9 cellular contexts compared by ENCODE assay signal in genomic region chr11:94885133-94885532, GRCh38.
A peak's percentile ranks its signal among the peaks of the same experiment; 100 is the strongest.
DNase-seq lines count a peak whose midpoint lies in the region; ATAC-seq, FAIRE-seq and TF ChIP-seq lines count a peak whose summit lies in the region.
"Had no signal": no experiment of that assay in that cellular context is flagged by ENCODE, and none has a peak within 500 bp of the region (broad histone marks: within the 10 kb centered on the region; RNA-seq: fewer than 3 reads in every experiment).

No MANE protein-coding gene starts in this region.

- intact Hi-C loops in Caco-2 (cut with micrococcal nuclease; ENCODE audit: unreplicated experiment): no loop called here

- H3K4me3 Mint-ChIP-seq in Caco-2 (ENCODE audit: unreplicated experiment): no peak overlapping the region

- H3K27ac Mint-ChIP-seq in Caco-2 (ENCODE audit: unreplicated experiment): no peak overlapping the region

- H3K9me3 ChIP-seq in Caco-2: 0 out of 2 replicates have a peak, but pooled peaks cover 3% of the 10 kb centered on the region

- H3K36me3 ChIP-seq in bronchial epithelial cell (ENCODE audit: control insufficient read depth, insufficient read depth, low read length): peaks cover 1% of the 10 kb centered on the region
- H3K36me3 ChIP-seq in Caco-2 (ENCODE audit: control insufficient read depth, insufficient read depth, low read length): no peaks in the 10 kb centered on the region

- DNase-seq in DMS53 treated with DMSO at 0.1 percent for 48 hours (lab: John Stamatoyannopoulos, UW; ENCODE audit: unreplicated experiment) (peak; percentile 95), bronchial epithelial cell (ENCODE audit: low read depth) (peak; percentile 89), Caco-2 (no peak), UCSD-AML1 (lab: John Stamatoyannopoulos, UW; ENCODE audit: unreplicated experiment) (no peak), mucosa of gallbladder (ENCODE audit: low spot score) (no peak)
- DNase-seq in activated CD4-positive, CD25-positive, alpha-beta regulatory T cell treated with anti-CD3 and anti-CD28 coated beads, Interleukin-2, amount 50 U/mL, for 72 hours: no peak
- DNase-seq: glutamatergic neuron had no signal

- no peaks in the 10 kb centered on the region for H3K4me1 ChIP-seq in Caco-2

- H3K36me3 Mint-ChIP-seq in Caco-2 (ENCODE audit: insufficient read depth, unreplicated experiment): peaks cover 32% of the 10 kb centered on the region

- H3K27me3 ChIP-seq in bronchial epithelial cell (ENCODE audit: control insufficient read depth, insufficient read depth, low read length) (no peaks in the 10 kb centered on the region), Caco-2 (replicated peaks; ENCODE audit: control insufficient read depth, insufficient read depth, low read length) (no peaks in the 10 kb centered on the region)

- CTCF ChIA-PET in Caco-2 (lab: Charles Lee): interaction anchor here (0.6 kb wide), 1 partner anchor 29 kb away, joined by 3 read pairs; no protein-coding TSS in a partner anchor

- H3K4me1 Mint-ChIP-seq in Caco-2 (ENCODE audit: low read depth, unreplicated experiment): no peaks in the 10 kb centered on the region

- H3K4me3 ChIP-seq in bronchial epithelial cell (ENCODE audit: low read depth, low read length): no peak overlapping the region
- H3K4me3 ChIP-seq in Caco-2 (ENCODE audit: low read depth, low read length): no peak overlapping the region

- peak; percentile 86 for ATAC-seq in GM21447 (IDR thresholded peaks at IDR 0.05; ENCODE audit: unreplicated experiment)
- ATAC-seq in HG03558 (IDR thresholded peaks at IDR 0.05; ENCODE audit: extremely low read depth, unreplicated experiment): peak; percentile 50

- no peak for FAIRE-seq in bronchial epithelial cell (lab: Jason Lieb, UNC)

- no TSS peak for BruUV-seq in Caco-2 (replicated peaks; lab: Mats Ljungman, UMichigan)

- TF ChIP-seq CTCF in bronchial epithelial cell (IDR thresholded peaks at IDR 0.05; ENCODE audit: insufficient read depth, low read length, severe bottlenecking) (no peak), Caco-2 (IDR thresholded peaks at IDR 0.05; ENCODE audit: insufficient read depth in 1 of 2, low read depth in 1 of 2, low read length in 1 of 2, severe bottlenecking in 1 of 2, unreplicated experiment in 1 of 2) (no peak)

- H3K27me3 Mint-ChIP-seq in Caco-2 (ENCODE audit: insufficient read depth, unreplicated experiment): no peaks in the 10 kb centered on the region

- POLR2A ChIA-PET in Caco-2 (lab: Charles Lee): no interaction called here

- peaks cover 19% of the 10 kb centered on the region for H3K9me3 Mint-ChIP-seq in Caco-2 (ENCODE audit: unreplicated experiment)

Comparison
In these comparisons a context has a peak if more than half of its experiments do, and no peak if none do; other contexts are left out.
1. DNase-seq: peak in DMS53 treated with DMSO at 0.1 percent for 48 hours (single experiment) and bronchial epithelial cell (single experiment); none in Caco-2 (0 of 2), UCSD-AML1 (single experiment), activated CD4-positive, CD25-positive, alpha-beta regulatory T cell treated with anti-CD3 and anti-CD28 coated beads, Interleukin-2, amount 50 U/mL, for 72 hours (single experiment) and mucosa of gallbladder (single experiment).